ENCODE assay signal across 9 cellular contexts in genomic region chr11:96314326-96315050, GRCh38. TPM values are rescaled to one million over a fixed set of nuclear protein-coding genes. Genes with fewer than 3 reads are reported as not detected.
DNase-seq lines count a peak whose midpoint lies in the region; ATAC-seq and TF ChIP-seq lines count a peak whose summit lies in the region.
"Had no signal": no experiment of that assay in that cellular context is flagged by ENCODE, and none has a peak within 500 bp of the region (broad histone marks: within the 10 kb centered on the region; RNA-seq: fewer than 3 reads in every experiment).

No MANE protein-coding gene starts in this region.

- TF ChIP-seq CTCF in RWPE1 (conservative IDR thresholded peaks at IDR 0.05; ENCODE audit: low read depth) (no peak), epithelial cell of esophagus (IDR thresholded peaks at IDR 0.05; ENCODE audit: insufficient read depth, low read depth, low read length, missing control alignments) (no peak), osteoblast (IDR thresholded peaks at IDR 0.05; ENCODE audit: extremely low read depth, low read depth, low read length) (no peak)

- no peaks in the 10 kb centered on the region for H3K27me3 ChIP-seq in CD4-positive, CD25-positive, alpha-beta regulatory T cell (ENCODE audit: control insufficient read depth, insufficient read depth, low read length)
- H3K27me3 ChIP-seq in osteoblast (ENCODE audit: insufficient read depth, low read length): no peaks in the 10 kb centered on the region

- peak in 1 of 3 donors; percentile 30 for DNase-seq in CD4-positive, CD25-positive, alpha-beta regulatory T cell
- peak; percentile 42 for DNase-seq in RWPE1 (ENCODE audit: low spot score)
- peak; percentile 82 for DNase-seq in epithelial cell of esophagus (ENCODE audit: low read depth)
- no peak for DNase-seq in osteoblast (ENCODE audit: insufficient read length, low spot score, missing footprints)
- no peak for DNase-seq in NCI-H1105 treated with DMSO at 0.1 percent for 48 hours (lab: John Stamatoyannopoulos, UW)
- no peak for DNase-seq in NCI-H526 treated with DMSO at 0.1 percent for 48 hours (lab: John Stamatoyannopoulos, UW)
- no peak for DNase-seq in occipital lobe (lab: John Stamatoyannopoulos, UW)
- DNase-seq: glutamatergic neuron had no signal

- H3K27me3 Mint-ChIP-seq in CD4-positive, CD25-positive, alpha-beta regulatory T cell: no peaks in the 10 kb centered on the region

- peaks cover 0 to 2% (median 0%) of the 10 kb centered on the region in 7 donors for H3K9me3 Mint-ChIP-seq in CD4-positive, CD25-positive, alpha-beta regulatory T cell

- peak in 1 of 2 donors; percentile 44 for ATAC-seq in CD4-positive, CD25-positive, alpha-beta regulatory T cell (ENCODE audit: low read depth in 2 of 2)
- no peak for ATAC-seq in HG02981 (IDR thresholded peaks at IDR 0.05; ENCODE audit: unreplicated experiment)

- peak overlapping the region; percentile 57 for H3K4me2 ChIP-seq in osteoblast (ENCODE audit: insufficient read depth, low read length)

- peaks cover 7% of the 10 kb centered on the region for H3K36me3 ChIP-seq in CD4-positive, CD25-positive, alpha-beta regulatory T cell (ENCODE audit: control insufficient read depth, insufficient read depth, low read length)
- H3K36me3 ChIP-seq in osteoblast (ENCODE audit: insufficient read depth, low read length): no peaks in the 10 kb centered on the region

- no peak overlapping the region for H2AFZ ChIP-seq in osteoblast (ENCODE audit: low read length)

- H3K4me3 Mint-ChIP-seq in CD4-positive, CD25-positive, alpha-beta regulatory T cell: peak overlapping the region in 2 of 4 donors; percentile 26 to 44

- peaks cover 37 to 95% (median 75%) of the 10 kb centered on the region in 4 donors for H3K4me1 Mint-ChIP-seq in CD4-positive, CD25-positive, alpha-beta regulatory T cell

- peak overlapping the region; percentile 38 for H3K27ac ChIP-seq in CD4-positive, CD25-positive, alpha-beta regulatory T cell (ENCODE audit: insufficient read depth, low read length, poor library complexity, severe bottlenecking)
- H3K27ac ChIP-seq in RWPE1: peak overlapping the region; percentile 54; the same call in 1 of the 2 replicates
- peak overlapping the region; percentile 78 for H3K27ac ChIP-seq in osteoblast (ENCODE audit: low read depth, low read length)

- no peaks in the 10 kb centered on the region for H3K9me3 ChIP-seq in CD4-positive, CD25-positive, alpha-beta regulatory T cell (ENCODE audit: control insufficient read depth in 2 of 2, low read length in 2 of 2)
- H3K9me3 ChIP-seq in osteoblast (ENCODE audit: low read depth, low read length): no peaks in the 10 kb centered on the region

- H4K20me1 ChIP-seq in osteoblast (ENCODE audit: insufficient read depth, low read length): no peaks in the 10 kb centered on the region

- H3K4me3 ChIP-seq in CD4-positive, CD25-positive, alpha-beta regulatory T cell (ENCODE audit: low read depth, low read length): no peak overlapping the region
- H3K4me3 ChIP-seq in epithelial cell of esophagus (ENCODE audit: low read length) (no peak overlapping the region), osteoblast (ENCODE audit: insufficient read depth, low read length) (no peak overlapping the region)

- peaks cover 27% of the 10 kb centered on the region for H3K36me3 Mint-ChIP-seq in CD4-positive, CD25-positive, alpha-beta regulatory T cell

- H3K79me2 ChIP-seq in osteoblast (ENCODE audit: insufficient read depth, low read length): peaks cover 84% of the 10 kb centered on the region

- H3K27ac Mint-ChIP-seq in CD4-positive, CD25-positive, alpha-beta regulatory T cell: peak overlapping the region; percentile 70 to 88 (median 76)

- POLR2A ChIA-PET in RWPE1 (lab: Yijun Ruan, JAX; ENCODE audit: low non-redundant PET): no interaction called here

- CTCF ChIA-PET in RWPE1 (lab: Yijun Ruan, JAX): interaction anchor here (0.6 to 1.0 kb wide), 3 partner anchors 28 to 127 kb away, joined by 3 read pairs; partner anchors contain the start of gene MAML2

- H3K4me1 ChIP-seq in CD4-positive, CD25-positive, alpha-beta regulatory T cell (ENCODE audit: control insufficient read depth, insufficient read depth, low read length, poor library complexity, severe bottlenecking): peaks cover 25% of the 10 kb centered on the region
- peaks cover 70% of the 10 kb centered on the region for H3K4me1 ChIP-seq in osteoblast (ENCODE audit: insufficient read depth, low read length)

RNA-seq across cellular contexts. Expression of gene MAML2, which starts 28.5 kb away (rescaled TPM):
- total RNA-seq in CD4-positive, CD25-positive, alpha-beta regulatory T cell: 35.6 TPM
- 1 to 10 TPM; 4.1 to 9.3 (median 7.8) TPM for polyA plus RNA-seq in CD4-positive, CD25-positive, alpha-beta regulatory T cell
- 17.4 and 19.2 TPM in 2 replicates for total RNA-seq in osteoblast
- 4.8 TPM for total RNA-seq in occipital lobe

Comparison
In these comparisons a context has a peak if more than half of its experiments do, and no peak if none do; other contexts are left out.
1. DNase-seq: peak in RWPE1 (single experiment) and epithelial cell of esophagus (single experiment); none in osteoblast (single experiment), NCI-H1105 treated with DMSO at 0.1 percent for 48 hours (single experiment), NCI-H526 treated with DMSO at 0.1 percent for 48 hours (single experiment) and occipital lobe (single experiment).
2. Peak in every context shown above with its lines, with median percentiles within 50 percentile points of each other: H3K27ac ChIP-seq.